ENCODE assay signal across 22 cellular contexts in the genomic region with DNA sequence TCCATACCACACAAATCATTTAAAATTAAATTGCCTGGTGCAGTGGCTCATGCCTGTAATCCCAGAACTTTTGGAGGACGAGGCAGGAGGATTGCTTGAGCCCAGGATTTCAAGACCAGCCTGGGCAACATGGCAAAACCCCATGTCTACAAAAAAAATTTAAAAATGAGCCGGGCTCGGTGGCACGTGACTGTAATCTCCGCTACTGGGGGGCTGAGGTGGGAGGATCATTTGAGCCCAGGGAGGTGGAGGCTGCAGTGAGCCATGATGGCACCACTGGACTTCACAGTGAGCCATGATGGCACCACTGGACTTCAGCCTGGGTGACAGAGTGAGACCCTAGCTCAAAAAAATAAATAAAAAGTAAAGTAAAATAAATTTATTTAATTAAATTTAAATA. TPM values are rescaled to one million over a fixed set of nuclear protein-coding genes. Genes with fewer than 3 reads are reported as not detected.
DNase-seq lines count a peak whose midpoint lies in the region; ATAC-seq, FAIRE-seq and TF ChIP-seq lines count a peak whose summit lies in the region.
"Had no signal": no experiment of that assay in that cellular context is flagged by ENCODE, and none has a peak within 500 bp of the region (broad histone marks: within the 10 kb centered on the region; RNA-seq: fewer than 3 reads in every experiment).

No MANE protein-coding gene starts in this region.

- H3K79me2 ChIP-seq in DND-41 (ENCODE audit: insufficient read depth, low read length) (no peaks in the 10 kb centered on the region), OCI-LY3 (ENCODE audit: low read length) (peaks cover 69% of the 10 kb centered on the region)

- peak overlapping the region; percentile 91 for H3K27ac Mint-ChIP-seq in dendritic cell treated with granulocyte-macrophage colony-stimulating factor and Interleukin-4, amounts not matched to agents 40 ng/mL and 50 ng/mL, for 4 days

- H2AFZ ChIP-seq in DND-41 (ENCODE audit: low read depth, low read length) (no peak overlapping the region), OCI-LY3 (ENCODE audit: low read depth, low read length) (no peak overlapping the region)

- no peaks in the 10 kb centered on the region for H3K27me3 Mint-ChIP-seq in dendritic cell treated with granulocyte-macrophage colony-stimulating factor and Interleukin-4, amounts not matched to agents 40 ng/mL and 50 ng/mL, for 4 days

- peak overlapping the region in 10 of 11 experiments; percentile 23 to 94 (median 78); a peak in 12 of 22 replicates for H3K4me2 ChIP-seq in BLaER1 treated with 17β-estradiol and CSF1 and Interleukin-3, amounts not matched to agents 10 nM and 100 nM
- 0 out of 2 replicates have a peak overlapping the region, but pooled peaks have one; percentile 1 for H3K4me2 ChIP-seq in DND-41 (ENCODE audit: insufficient read depth, low read length)
- H3K4me2 ChIP-seq in OCI-LY3 (ENCODE audit: low read length) = peak overlapping the region; percentile 83
- H3K4me2 ChIP-seq: SK-N-SH had no signal

- H3K4me3 ChIP-seq in BLaER1 treated with 17β-estradiol and CSF1 and Interleukin-3, amounts not matched to agents 10 nM and 100 nM = no peak overlapping the region
- no peak overlapping the region for H3K4me3 ChIP-seq in DND-41 (ENCODE audit: low read depth in 1 of 2, low read length in 2 of 2)
- H3K4me3 ChIP-seq in OCI-LY3 (ENCODE audit: low read length) = peak overlapping the region; percentile 66
- H3K4me3 ChIP-seq: body of pancreas, tibial nerve had no signal

- intact Hi-C loops in dendritic cell treated with granulocyte-macrophage colony-stimulating factor and Interleukin-4, amounts not matched to agents 40 ng/mL and 50 ng/mL, for 4 days (cut with micrococcal nuclease) = loop anchor here (5.0 kb wide), 1 partner anchor 41 kb away; no protein-coding TSS in a partner anchor

- H3K4me1 Mint-ChIP-seq in dendritic cell treated with granulocyte-macrophage colony-stimulating factor and Interleukin-4, amounts not matched to agents 40 ng/mL and 50 ng/mL, for 4 days (ENCODE audit: low read depth) = peaks cover 53% of the 10 kb centered on the region

- no peaks in the 10 kb centered on the region for H3K9me3 Mint-ChIP-seq in dendritic cell treated with granulocyte-macrophage colony-stimulating factor and Interleukin-4, amounts not matched to agents 40 ng/mL and 50 ng/mL, for 4 days

- DNase-seq in DND-41 (no peak), frontal cortex (ENCODE audit: low spot score in 2 of 2) (no peak), iPS-NIHi7 (ENCODE audit: extremely low spot score) (no peak), GOT3 (lab: John Stamatoyannopoulos, UW) (no peak)
- DNase-seq: activated CD4-positive, CD25-positive, alpha-beta regulatory T cell treated with anti-CD3 and anti-CD28 coated beads, Interleukin-2, amount 50 U/mL, for 72 hours; body of pancreas; DMS79 treated with DMSO at 0.1 percent for 48 hours; effector CD8-positive, alpha-beta T cell; foreskin keratinocyte; KG1; kidney; NCI-H187; occipital lobe; SK-N-SH; small intestine; stimulated activated CD4-positive, alpha-beta T cell treated with anti-CD3 and anti-CD28 coated beads, Interleukin-2, amount 100 ng/mL, for 48 hours; stimulated activated naive CD4-positive, alpha-beta T cell treated with Interleukin-2 at 50 U/mL for 16 hours had no signal

- H4K20me1 ChIP-seq in BLaER1 treated with 17β-estradiol and CSF1 and Interleukin-3, amounts not matched to agents 10 nM and 100 nM = no peaks in the 10 kb centered on the region
- no peaks in the 10 kb centered on the region for H4K20me1 ChIP-seq in DND-41 (ENCODE audit: insufficient read depth, low read length)
- 0 out of 2 replicates have a peak, but pooled peaks cover 4% of the 10 kb centered on the region for H4K20me1 ChIP-seq in OCI-LY3 (ENCODE audit: insufficient read depth, low read length)

- no peak for FAIRE-seq in frontal cortex (lab: Jason Lieb, UNC)
- FAIRE-seq: small intestine had no signal

- no peaks in the 10 kb centered on the region for H3K36me3 Mint-ChIP-seq in dendritic cell treated with granulocyte-macrophage colony-stimulating factor and Interleukin-4, amounts not matched to agents 40 ng/mL and 50 ng/mL, for 4 days (ENCODE audit: low read depth)

- no peak for TF ChIP-seq CTCF in DND-41 (IDR thresholded peaks at IDR 0.05; ENCODE audit: borderline replicate concordance, extremely low read depth, low read length, poor library complexity, severe bottlenecking)
- no peak for TF ChIP-seq CTCF in OCI-LY3 (IDR thresholded peaks at IDR 0.05; ENCODE audit: low read depth, low read length)

- peaks cover 38 to 68% (median 56%) of the 10 kb centered on the region in 10 experiments for H3K4me1 ChIP-seq in BLaER1 treated with 17β-estradiol and CSF1 and Interleukin-3, amounts not matched to agents 10 nM and 100 nM
- peaks cover 47% of the 10 kb centered on the region for H3K4me1 ChIP-seq in DND-41 (ENCODE audit: insufficient read depth, low read length)
- peaks cover 87% of the 10 kb centered on the region for H3K4me1 ChIP-seq in OCI-LY3 (ENCODE audit: low read length)
- H3K4me1 ChIP-seq: body of pancreas, foreskin keratinocyte, tibial nerve had no signal

- no peak overlapping the region for H3K9ac ChIP-seq in BLaER1 treated with 17β-estradiol and CSF1 and Interleukin-3, amounts not matched to agents 10 nM and 100 nM
- H3K9ac ChIP-seq in DND-41 (ENCODE audit: low read depth, low read length) (no peak overlapping the region), OCI-LY3 (ENCODE audit: low read length) (peak overlapping the region; percentile 76)
- H3K9ac ChIP-seq: SK-N-SH had no signal

- peak overlapping the region in 4 of 11 experiments; percentile 8 to 47 (median 28); a peak in 5 of 22 replicates for H3K27ac ChIP-seq in BLaER1 treated with 17β-estradiol and CSF1 and Interleukin-3, amounts not matched to agents 10 nM and 100 nM
- H3K27ac ChIP-seq in DND-41 (ENCODE audit: low read length) (no peak overlapping the region), OCI-LY3 (ENCODE audit: low read length) (peak overlapping the region; percentile 99)
- H3K27ac ChIP-seq: body of pancreas, foreskin keratinocyte, tibial nerve had no signal

- no peak overlapping the region for H3K4me3 Mint-ChIP-seq in dendritic cell treated with granulocyte-macrophage colony-stimulating factor and Interleukin-4, amounts not matched to agents 40 ng/mL and 50 ng/mL, for 4 days

- ATAC-seq in DND-41 (ENCODE audit: insufficient read depth, low read depth) (no peak), GM18858 (IDR thresholded peaks at IDR 0.05; ENCODE audit: unreplicated experiment) (no peak)
- ATAC-seq: body of pancreas, foreskin keratinocyte had no signal

- H3K36me3 ChIP-seq in BLaER1 treated with 17β-estradiol and CSF1 and Interleukin-3, amounts not matched to agents 10 nM and 100 nM = no peaks in the 10 kb centered on the region
- H3K36me3 ChIP-seq in DND-41 (ENCODE audit: insufficient read depth, low read length) (no peaks in the 10 kb centered on the region), OCI-LY3 (replicated peaks; ENCODE audit: low read depth, low read length) (peaks cover 7% of the 10 kb centered on the region)
- H3K36me3 ChIP-seq: tibial nerve had no signal

- H3K27me3 ChIP-seq in BLaER1 treated with 17β-estradiol and CSF1 and Interleukin-3, amounts not matched to agents 10 nM and 100 nM = no peaks in the 10 kb centered on the region
- no peaks in the 10 kb centered on the region for H3K27me3 ChIP-seq in DND-41 (ENCODE audit: insufficient read depth, low read length, poor library complexity)
- H3K27me3 ChIP-seq in OCI-LY3 (ENCODE audit: low read depth, low read length) = no peaks in the 10 kb centered on the region
- H3K27me3 ChIP-seq: body of pancreas, foreskin keratinocyte, tibial nerve had no signal

- H3K9me3 ChIP-seq in BLaER1 treated with 17β-estradiol and CSF1 and Interleukin-3, amounts not matched to agents 10 nM and 100 nM (replicated peaks in 1 of 11) = no peaks in the 10 kb centered on the region
- no peaks in the 10 kb centered on the region for H3K9me3 ChIP-seq in DND-41 (ENCODE audit: insufficient read depth, low read length, severe bottlenecking)
- H3K9me3 ChIP-seq in OCI-LY3 (ENCODE audit: insufficient read depth, low read length) = no peaks in the 10 kb centered on the region
- H3K9me3 ChIP-seq: body of pancreas, SK-N-SH, tibial nerve had no signal

RNA-seq across cellular contexts. Expression of a gene that starts 40.9 kb away (rescaled TPM):
- total RNA-seq in frontal cortex = 30.2 TPM

RNA-seq across cellular contexts. Expression of a gene that starts 46.6 kb away (rescaled TPM):
- total RNA-seq in frontal cortex = 202 TPM

RNA-seq across cellular contexts. Expression of a gene that starts 52.2 kb away (rescaled TPM):
- total RNA-seq in frontal cortex = 144 TPM

Comparison
In these comparisons a context has a peak if more than half of its experiments do, and no peak if none do; other contexts are left out.
1. H3K4me2 ChIP-seq: peak in every context shown above with its lines; median percentile 83 in OCI-LY3; 78 in BLaER1 treated with 17β-estradiol and CSF1 and Interleukin-3, amounts not matched to agents 10 nM and 100 nM; 1 in DND-41.